Comparison of ENCODE assay signal across 7 cellular contexts in genomic region chr2:28978001-28978400, GRCh38. TPM values are rescaled to one million over a fixed set of nuclear protein-coding genes. Genes with fewer than 3 reads are reported as not detected.
DNase-seq lines count a peak whose midpoint lies in the region; ATAC-seq and TF ChIP-seq lines count a peak whose summit lies in the region.
"Not testable (repeated sequence)": the region's sequence is repeated elsewhere in the genome, so short reads cannot be mapped to it uniquely, and the experiment has no call there.
"Had no signal": no experiment of that assay in that cellular context is flagged by ENCODE, and none has a peak within 500 bp of the region (broad histone marks: within the 10 kb centered on the region; RNA-seq: fewer than 3 reads in every experiment).

No MANE protein-coding gene starts in this region.

- not testable (repeated sequence) for ATAC-seq in RWPE2 (ENCODE audit: low read depth); activated naive CD4-positive, alpha-beta T cell treated with anti-CD3 and anti-CD28 coated beads, Interleukin-2, amount 50 U/mL, for 72 hours; stimulated activated effector memory CD8-positive, alpha-beta T cell treated with anti-CD3 and anti-CD28 coated beads, Interleukin-12 subunit alpha, Interleukin-12 subunit beta, amount 100 ng/mL, for 72 hours

- H3K4me2 ChIP-seq in neural progenitor cell, result not testable (repeated sequence)

- H3K9me3 Mint-ChIP-seq in activated naive CD4-positive, alpha-beta T cell treated with anti-CD3 and anti-CD28 coated beads, Interleukin-2, amount 50 U/mL, for 72 hours; chondrocyte (ENCODE audit: low read depth); neural progenitor cell; stimulated activated effector memory CD8-positive, alpha-beta T cell treated with anti-CD3 and anti-CD28 coated beads, Interleukin-12 subunit alpha, Interleukin-12 subunit beta, amount 100 ng/mL, for 72 hours: not testable (repeated sequence)

- H3K4me3 ChIP-seq in RWPE2 (ENCODE audit: severe bottlenecking); neural progenitor cell: not testable (repeated sequence)

- intact Hi-C loops in cardiac septum (cut with DNase I), result not testable (repeated sequence)

- H3K27me3 Mint-ChIP-seq in chondrocyte (ENCODE audit: low read depth), result not testable (repeated sequence)
- peaks cover 13% of the 10 kb centered on the region for H3K27me3 Mint-ChIP-seq in neural progenitor cell (ENCODE audit: insufficient read depth, low read depth)

- H2AFZ ChIP-seq in neural progenitor cell (replicated peaks), result not testable (repeated sequence)

- H3K27ac Mint-ChIP-seq in activated naive CD4-positive, alpha-beta T cell treated with anti-CD3 and anti-CD28 coated beads, Interleukin-2, amount 50 U/mL, for 72 hours, result peak overlapping the region; percentile 47 to 78
- H3K27ac Mint-ChIP-seq in chondrocyte (ENCODE audit: unreplicated experiment), result not testable (repeated sequence)
- peak overlapping the region; percentile 61 for H3K27ac Mint-ChIP-seq in neural progenitor cell
- H3K27ac Mint-ChIP-seq in stimulated activated effector memory CD8-positive, alpha-beta T cell treated with anti-CD3 and anti-CD28 coated beads, Interleukin-12 subunit alpha, Interleukin-12 subunit beta, amount 100 ng/mL, for 72 hours, result peak overlapping the region; percentile 78

- not testable (repeated sequence) for H3K27me3 ChIP-seq in RWPE2 (ENCODE audit: insufficient read depth, poor library complexity, severe bottlenecking); neural progenitor cell

- not testable (repeated sequence) for TF ChIP-seq CTCF in RWPE2 (IDR thresholded peaks at IDR 0.05; ENCODE audit: poor library complexity, severe bottlenecking); chondrocyte (IDR thresholded peaks at IDR 0.05); neural progenitor cell (IDR thresholded peaks at IDR 0.05)

- H3K9me3 ChIP-seq in RWPE2 (ENCODE audit: severe bottlenecking); neural progenitor cell (ENCODE audit: low read depth): not testable (repeated sequence)

- H4K20me1 ChIP-seq in neural progenitor cell (ENCODE audit: low read depth), result not testable (repeated sequence)

- H3K36me3 ChIP-seq in RWPE2 (ENCODE audit: low read depth); neural progenitor cell: not testable (repeated sequence)

- not testable (repeated sequence) for H3K36me3 Mint-ChIP-seq in activated naive CD4-positive, alpha-beta T cell treated with anti-CD3 and anti-CD28 coated beads, Interleukin-2, amount 50 U/mL, for 72 hours; chondrocyte (ENCODE audit: low read depth); neural progenitor cell; stimulated activated effector memory CD8-positive, alpha-beta T cell treated with anti-CD3 and anti-CD28 coated beads, Interleukin-12 subunit alpha, Interleukin-12 subunit beta, amount 100 ng/mL, for 72 hours

- H3K79me2 ChIP-seq in neural progenitor cell (ENCODE audit: low read depth), result not testable (repeated sequence)

- not testable (repeated sequence) for H3K4me1 ChIP-seq in RWPE2 (ENCODE audit: insufficient read depth, poor library complexity, severe bottlenecking); neural progenitor cell

- not testable (repeated sequence) for H3K4me3 Mint-ChIP-seq in chondrocyte (ENCODE audit: unreplicated experiment); neural progenitor cell; stimulated activated effector memory CD8-positive, alpha-beta T cell treated with anti-CD3 and anti-CD28 coated beads, Interleukin-12 subunit alpha, Interleukin-12 subunit beta, amount 100 ng/mL, for 72 hours

- H3K9ac ChIP-seq in neural progenitor cell, result not testable (repeated sequence)

- not testable (repeated sequence) for H3K27ac ChIP-seq in RWPE2 (ENCODE audit: poor library complexity, severe bottlenecking); neural progenitor cell

- peak; percentile 23 for DNase-seq in RWPE2 (ENCODE audit: low spot score)
- DNase-seq in activated naive CD4-positive, alpha-beta T cell treated with anti-CD3 and anti-CD28 coated beads, Interleukin-2, amount 50 U/mL, for 72 hours (ENCODE audit: low spot score in 2 of 2); neural progenitor cell (ENCODE audit: low spot score); stimulated activated effector memory CD8-positive, alpha-beta T cell treated with anti-CD3 and anti-CD28 coated beads, Interleukin-12 subunit alpha, Interleukin-12 subunit beta, amount 100 ng/mL, for 72 hours (ENCODE audit: low spot score in 2 of 2): not testable (repeated sequence)
- DNase-seq in chondrocyte (ENCODE audit: low spot score), result peak; percentile 50
- peak; percentile 38 for DNase-seq in cardiac septum (ENCODE audit: low spot score)

- peaks cover 24% of the 10 kb centered on the region for H3K4me1 Mint-ChIP-seq in chondrocyte (ENCODE audit: low read depth)
- H3K4me1 Mint-ChIP-seq in neural progenitor cell, result peaks cover 26% of the 10 kb centered on the region
- not testable (repeated sequence) for H3K4me1 Mint-ChIP-seq in stimulated activated effector memory CD8-positive, alpha-beta T cell treated with anti-CD3 and anti-CD28 coated beads, Interleukin-12 subunit alpha, Interleukin-12 subunit beta, amount 100 ng/mL, for 72 hours

- H3F3A ChIP-seq in neural progenitor cell (ENCODE audit: low read depth), result not testable (repeated sequence)

RNA-seq across cellular contexts. Expression of gene TOGARAM2, which starts 3.1 kb away (rescaled TPM):
- 1 to 10 TPM in 1 of 2 donors, under 1 TPM in 1; 0.36 to 4.3 TPM for total RNA-seq in activated naive CD4-positive, alpha-beta T cell treated with anti-CD3 and anti-CD28 coated beads, Interleukin-2, amount 50 U/mL, for 72 hours
- total RNA-seq in chondrocyte, result 0.07 to 0.72 TPM (median 0.49 TPM) in 3 replicates
- total RNA-seq in cardiac septum, result 0.48 TPM
- 0.04 and 0.62 TPM in 2 replicates for total RNA-seq in neural progenitor cell (ENCODE audit: low replicate concordance)
- total RNA-seq: GM23248 had no signal
